ENCODE assay signal across 1 cellular context in genomic region chr9:122904823-122905710, GRCh38.
A peak's percentile ranks its signal among the peaks of the same experiment; 100 is the strongest.
TF ChIP-seq lines count a peak whose summit lies in the region.

TSS of gene RC3H2 (minus strand) at chr9:122905359. CDS start at chr9:122897509, 7,850 bp downstream.

TF ChIP-seq in GM12878, 131 proteins besides CTCF, POLR2A, EP300 and RAD21 (continued from another document):
- TF ChIP-seq, protein P1, sequence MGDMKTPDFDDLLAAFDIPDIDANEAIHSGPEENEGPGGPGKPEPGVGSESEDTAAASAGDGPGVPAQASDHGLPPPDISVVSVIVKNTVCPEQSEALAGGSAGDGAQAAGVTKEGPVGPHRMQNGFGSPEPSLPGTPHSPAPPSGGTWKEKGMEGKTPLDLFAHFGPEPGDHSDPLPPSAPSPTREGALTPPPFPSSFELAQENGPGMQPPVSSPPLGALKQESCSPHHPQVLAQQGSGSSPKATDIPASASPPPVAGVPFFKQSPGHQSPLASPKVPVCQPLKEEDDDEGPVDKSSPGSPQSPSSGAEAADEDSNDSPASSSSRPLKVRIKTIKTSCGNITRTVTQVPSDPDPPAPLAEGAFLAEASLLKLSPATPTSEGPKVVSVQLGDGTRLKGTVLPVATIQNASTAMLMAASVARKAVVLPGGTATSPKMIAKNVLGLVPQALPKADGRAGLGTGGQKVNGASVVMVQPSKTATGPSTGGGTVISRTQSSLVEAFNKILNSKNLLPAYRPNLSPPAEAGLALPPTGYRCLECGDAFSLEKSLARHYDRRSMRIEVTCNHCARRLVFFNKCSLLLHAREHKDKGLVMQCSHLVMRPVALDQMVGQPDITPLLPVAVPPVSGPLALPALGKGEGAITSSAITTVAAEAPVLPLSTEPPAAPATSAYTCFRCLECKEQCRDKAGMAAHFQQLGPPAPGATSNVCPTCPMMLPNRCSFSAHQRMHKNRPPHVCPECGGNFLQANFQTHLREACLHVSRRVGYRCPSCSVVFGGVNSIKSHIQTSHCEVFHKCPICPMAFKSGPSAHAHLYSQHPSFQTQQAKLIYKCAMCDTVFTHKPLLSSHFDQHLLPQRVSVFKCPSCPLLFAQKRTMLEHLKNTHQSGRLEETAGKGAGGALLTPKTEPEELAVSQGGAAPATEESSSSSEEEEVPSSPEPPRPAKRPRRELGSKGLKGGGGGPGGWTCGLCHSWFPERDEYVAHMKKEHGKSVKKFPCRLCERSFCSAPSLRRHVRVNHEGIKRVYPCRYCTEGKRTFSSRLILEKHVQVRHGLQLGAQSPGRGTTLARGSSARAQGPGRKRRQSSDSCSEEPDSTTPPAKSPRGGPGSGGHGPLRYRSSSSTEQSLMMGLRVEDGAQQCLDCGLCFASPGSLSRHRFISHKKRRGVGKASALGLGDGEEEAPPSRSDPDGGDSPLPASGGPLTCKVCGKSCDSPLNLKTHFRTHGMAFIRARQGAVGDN (IDR thresholded peaks at IDR 0.05) = peak; percentile 93
- TF ChIP-seq HSF1 (IDR thresholded peaks at IDR 0.05; ENCODE audit: low read depth, low read length) = no peak
TF ChIP-seq in GM12878: peak in this region for 59.
